Comparison of ENCODE assay signal across 8 cellular contexts in genomic region chr1:156490401-156491032, GRCh38. TPM values are rescaled to one million over a fixed set of nuclear protein-coding genes. Genes with fewer than 3 reads are reported as not detected.
DNase-seq lines count a peak whose midpoint lies in the region; ATAC-seq and TF ChIP-seq lines count a peak whose summit lies in the region.

No MANE protein-coding gene starts in this region.

- 18 to 28% methylated on average over 7 to 10 of the region's 10 CpGs for WGBS in testis, 2 donors

- no peaks in the 10 kb centered on the region for H3K9me3 Mint-ChIP-seq in activated CD4-positive, alpha-beta T cell treated with anti-CD3 and anti-CD28 coated beads, Interleukin-2, amount 10 ng/mL, durations not matched to agents 24 days and 14 days
- H3K9me3 Mint-ChIP-seq in activated naive CD4-positive, alpha-beta T cell treated with anti-CD3 and anti-CD28 coated beads, Interleukin-2, amount 50 U/mL, for 72 hours = no peaks in the 10 kb centered on the region
- H3K9me3 Mint-ChIP-seq in immature natural killer cell = no peaks in the 10 kb centered on the region

- ATAC-seq in activated naive CD4-positive, alpha-beta T cell treated with anti-CD3 and anti-CD28 coated beads, Interleukin-2, amount 50 U/mL, for 72 hours = no peak
- ATAC-seq in HG02642 (IDR thresholded peaks at IDR 0.05; ENCODE audit: poor library complexity, unreplicated experiment) (no peak), GM18870 (IDR thresholded peaks at IDR 0.05; ENCODE audit: unreplicated experiment) (no peak)

- peak in 1 of 3 experiments; percentile 15 for TF ChIP-seq CTCF in testis (IDR thresholded peaks at IDR 0.05)

- H3K27me3 ChIP-seq in testis = no peaks in the 10 kb centered on the region

- no peak for DNase-seq in activated CD4-positive, alpha-beta T cell treated with anti-CD3 and anti-CD28 coated beads, Interleukin-2, amount 10 ng/mL, durations not matched to agents 24 days and 14 days
- DNase-seq in activated CD4-positive, alpha-beta T cell treated with anti-CD3 and anti-CD28 coated beads, Interleukin-2, amount 50 U/mL, for 4 hours = no peak
- DNase-seq in activated naive CD4-positive, alpha-beta T cell treated with anti-CD3 and anti-CD28 coated beads, Interleukin-2, amount 50 U/mL, for 72 hours (ENCODE audit: low spot score in 2 of 2) = no peak
- DNase-seq in immature natural killer cell = no peak
- DNase-seq in testis = peak; percentile 73
- DNase-seq in stimulated activated CD8-positive, alpha-beta memory T cell treated with anti-CD3 and anti-CD28 coated beads, Interleukin-4, amount 100 ng/mL, for 48 hours = no peak

- H3K27ac Mint-ChIP-seq in activated CD4-positive, alpha-beta T cell treated with anti-CD3 and anti-CD28 coated beads, Interleukin-2, amount 10 ng/mL, durations not matched to agents 24 days and 14 days = peak overlapping the region; percentile 83
- peak overlapping the region; percentile 86 to 94 for H3K27ac Mint-ChIP-seq in activated naive CD4-positive, alpha-beta T cell treated with anti-CD3 and anti-CD28 coated beads, Interleukin-2, amount 50 U/mL, for 72 hours
- H3K27ac Mint-ChIP-seq in immature natural killer cell = peak overlapping the region; percentile 92 to 97 (median 93)

- no peak for TF ChIP-seq POLR2A in testis (IDR thresholded peaks at IDR 0.05)

- peak overlapping the region; percentile 86 to 87 for H3K27ac ChIP-seq in testis

- H3K4me3 ChIP-seq in testis = no peak overlapping the region

- no peaks in the 10 kb centered on the region for H3K27me3 Mint-ChIP-seq in activated CD4-positive, alpha-beta T cell treated with anti-CD3 and anti-CD28 coated beads, Interleukin-2, amount 10 ng/mL, durations not matched to agents 24 days and 14 days
- H3K27me3 Mint-ChIP-seq in immature natural killer cell (ENCODE audit: low read depth in 3 of 3) = peaks cover 17 to 31% (median 24%) of the 10 kb centered on the region in 3 donors

- no peaks in the 10 kb centered on the region for H3K36me3 ChIP-seq in testis (ENCODE audit: low read depth, missing control alignments)

- H3K36me3 Mint-ChIP-seq in activated CD4-positive, alpha-beta T cell treated with anti-CD3 and anti-CD28 coated beads, Interleukin-2, amount 10 ng/mL, durations not matched to agents 24 days and 14 days (ENCODE audit: low read depth) = peaks cover 33% of the 10 kb centered on the region
- H3K36me3 Mint-ChIP-seq in activated naive CD4-positive, alpha-beta T cell treated with anti-CD3 and anti-CD28 coated beads, Interleukin-2, amount 50 U/mL, for 72 hours = peaks cover 16 to 33% of the 10 kb centered on the region in 2 donors
- H3K36me3 Mint-ChIP-seq in immature natural killer cell = peaks cover 0 to 4% (median 0%) of the 10 kb centered on the region in 3 donors

- peak overlapping the region; percentile 66 for H3K4me3 Mint-ChIP-seq in activated CD4-positive, alpha-beta T cell treated with anti-CD3 and anti-CD28 coated beads, Interleukin-2, amount 10 ng/mL, durations not matched to agents 24 days and 14 days
- H3K4me3 Mint-ChIP-seq in immature natural killer cell = peak overlapping the region; percentile 73 to 86 (median 74)

- no peaks in the 10 kb centered on the region for H3K9me3 ChIP-seq in testis

- H3K4me1 ChIP-seq in testis = peaks cover 72% of the 10 kb centered on the region

- intact Hi-C loops in activated CD4-positive, alpha-beta T cell treated with anti-CD3 and anti-CD28 coated beads, Interleukin-2, amount 10 ng/mL, durations not matched to agents 24 days and 14 days (cut with micrococcal nuclease) = no loop called here
- intact Hi-C loops in testis (cut with DNase I; ENCODE audit: low total_unique reads) = no loop called here

- H3K4me1 Mint-ChIP-seq in activated CD4-positive, alpha-beta T cell treated with anti-CD3 and anti-CD28 coated beads, Interleukin-2, amount 10 ng/mL, durations not matched to agents 24 days and 14 days = peaks cover 77% of the 10 kb centered on the region
- peaks cover 96 to 97% of the 10 kb centered on the region in 2 donors for H3K4me1 Mint-ChIP-seq in immature natural killer cell

RNA-seq across cellular contexts. Expression of gene MEF2D, which starts 10.1 kb away (rescaled TPM):
- 29.7 and 29.8 TPM in 2 replicates for total RNA-seq in activated CD4-positive, alpha-beta T cell treated with anti-CD3 and anti-CD28 coated beads, Interleukin-2, amount 10 ng/mL, durations not matched to agents 24 days and 14 days
- total RNA-seq in activated naive CD4-positive, alpha-beta T cell treated with anti-CD3 and anti-CD28 coated beads, Interleukin-2, amount 50 U/mL, for 72 hours = 10 to 100 TPM; 31.7 to 62.5 TPM
- 10 to 100 TPM in 1 of 3 donors, 1 to 10 TPM in 2; 5.0 to 22.8 (median 6.0) TPM for polyA plus RNA-seq in immature natural killer cell
- 100 to 1,000 TPM in 1 of 2 donors, 10 to 100 TPM in 1; 96.8 to 113 TPM for total RNA-seq in testis
- polyA plus RNA-seq in testis (ENCODE audit: insufficient read depth, low read depth, low replicate concordance) = 34.4 TPM
